In the genomic region with DNA sequence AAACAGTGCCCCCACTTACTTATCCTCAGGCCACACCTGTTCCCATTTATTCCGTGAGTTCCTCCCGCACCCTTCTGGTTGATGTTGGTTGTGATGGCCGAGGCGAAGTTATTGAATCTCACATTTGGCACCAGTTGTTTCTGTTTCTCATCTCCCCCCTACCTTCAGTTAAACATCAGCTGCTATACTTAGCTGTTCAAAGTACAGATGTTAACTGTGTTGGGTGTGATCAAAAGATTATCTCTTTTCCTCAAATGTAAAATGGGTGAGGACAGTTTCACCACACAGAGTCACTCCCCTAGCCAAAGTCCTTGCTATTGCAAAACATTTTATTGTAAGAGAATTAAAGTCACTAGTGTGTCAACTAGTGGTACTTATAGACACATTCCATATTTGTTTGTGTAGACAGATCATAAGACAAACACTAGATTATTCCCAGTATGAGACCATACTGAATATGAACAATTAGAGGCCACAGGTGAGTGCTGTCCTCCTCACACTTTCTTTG, we compare ENCODE assay signal across 21 cellular contexts. TPM values are rescaled to one million over a fixed set of nuclear protein-coding genes. Genes with fewer than 3 reads are reported as not detected.
DNase-seq lines count a peak whose midpoint lies in the region; ATAC-seq and TF ChIP-seq lines count a peak whose summit lies in the region.
"Had no signal": no experiment of that assay in that cellular context is flagged by ENCODE, and none has a peak within 500 bp of the region (broad histone marks: within the 10 kb centered on the region; RNA-seq: fewer than 3 reads in every experiment).

No MANE protein-coding gene starts in this region.

- peak overlapping the region; percentile 48 for H3K4me2 ChIP-seq in DOHH2 (ENCODE audit: low read length)
- peak overlapping the region; percentile 89 for H3K4me2 ChIP-seq in PC-3 (ENCODE audit: low read length)
- H3K4me2 ChIP-seq in smooth muscle cell = no peak overlapping the region

- H3K9me3 Mint-ChIP-seq in CD4-positive, alpha-beta memory T cell = no peaks in the 10 kb centered on the region
- H3K9me3 Mint-ChIP-seq: activated naive CD4-positive, alpha-beta T cell treated with anti-CD3 and anti-CD28 coated beads, Interleukin-2, amount 50 U/mL, for 72 hours; effector memory CD8-positive, alpha-beta T cell; immature natural killer cell had no signal

- ATAC-seq in PC-3 (peak; percentile 4), esophagus mucosa (peak; percentile 55)
- ATAC-seq: activated naive CD4-positive, alpha-beta T cell treated with anti-CD3 and anti-CD28 coated beads, Interleukin-2, amount 50 U/mL, for 72 hours; effector memory CD8-positive, alpha-beta T cell; lower lobe of right lung had no signal

- H3K36me3 ChIP-seq in DOHH2 (ENCODE audit: control insufficient read depth, low read length) = no peaks in the 10 kb centered on the region
- H3K36me3 ChIP-seq in PC-3 (ENCODE audit: low read depth, low read length) = peaks cover 4% of the 10 kb centered on the region; the same call in 1 of the 2 replicates
- no peaks in the 10 kb centered on the region for H3K36me3 ChIP-seq in smooth muscle cell (ENCODE audit: low read depth)
- H3K36me3 ChIP-seq in CD4-positive, alpha-beta memory T cell (ENCODE audit: insufficient read depth, low read length) = no peaks in the 10 kb centered on the region
- H3K36me3 ChIP-seq: lower lobe of right lung, suprapubic skin had no signal

- H3K4me1 ChIP-seq in DOHH2 (ENCODE audit: control insufficient read depth, low read length) (peaks cover 13% of the 10 kb centered on the region), PC-3 (ENCODE audit: insufficient read depth, low read length) (peaks cover 47% of the 10 kb centered on the region), smooth muscle cell (ENCODE audit: low read depth) (no peaks in the 10 kb centered on the region)
- peaks cover 5% of the 10 kb centered on the region for H3K4me1 ChIP-seq in CD4-positive, alpha-beta memory T cell (ENCODE audit: insufficient read depth, low read length)

- H3K36me3 Mint-ChIP-seq in CD4-positive, alpha-beta memory T cell = no peaks in the 10 kb centered on the region
- H3K36me3 Mint-ChIP-seq: immature natural killer cell had no signal

- POLR2A ChIA-PET in PC-3 (lab: Charles Lee; ENCODE audit: unreplicated experiment) = interaction anchor here (0.6 kb wide), 1 partner anchor 25 kb away, joined by 4 read pairs; no protein-coding TSS in a partner anchor
- POLR2A ChIA-PET in CD4-positive, alpha-beta memory T cell (lab: Charles Lee; ENCODE audit: partially characterized antibody) = no interaction called here

- no TSS peak for BruUV-seq in PC-3 (replicated peaks; lab: Mats Ljungman, UMichigan)

- H3K27ac Mint-ChIP-seq in CD4-positive, alpha-beta memory T cell = no peak overlapping the region
- H3K27ac Mint-ChIP-seq: activated naive CD4-positive, alpha-beta T cell treated with anti-CD3 and anti-CD28 coated beads, Interleukin-2, amount 50 U/mL, for 72 hours; effector memory CD8-positive, alpha-beta T cell had no signal

- H3F3A ChIP-seq in DOHH2 (ENCODE audit: control insufficient read depth, insufficient read depth) (no peaks in the 10 kb centered on the region), PC-3 (ENCODE audit: low read length, unreplicated experiment) (no peaks in the 10 kb centered on the region), smooth muscle cell (ENCODE audit: low read depth) (no peaks in the 10 kb centered on the region)

- H4K20me1 ChIP-seq in DOHH2 (ENCODE audit: control insufficient read depth, insufficient read depth, low read depth, low read length) = no peaks in the 10 kb centered on the region
- no peaks in the 10 kb centered on the region for H4K20me1 ChIP-seq in PC-3 (ENCODE audit: low read length)
- no peaks in the 10 kb centered on the region for H4K20me1 ChIP-seq in smooth muscle cell (ENCODE audit: low read depth)

- peak overlapping the region in 2 of 8 donors; percentile 11 to 28 for H3K4me3 Mint-ChIP-seq in CD4-positive, alpha-beta memory T cell

- WGBS in smooth muscle cell (ENCODE audit: low lambda C conversion rate) = 93% methylated on average over 4 of the region's 4 CpGs

- H3K27me3 ChIP-seq in DOHH2 (ENCODE audit: control insufficient read depth, low read length) (peaks cover 20% of the 10 kb centered on the region), PC-3 (ENCODE audit: low read length) (no peaks in the 10 kb centered on the region), smooth muscle cell (ENCODE audit: low read depth) (peaks cover 19% of the 10 kb centered on the region)
- H3K27me3 ChIP-seq in CD4-positive, alpha-beta memory T cell (ENCODE audit: insufficient read depth, low read length) = peaks cover 15% of the 10 kb centered on the region

- peaks cover 49 to 64% of the 10 kb centered on the region in 2 donors for H3K27me3 Mint-ChIP-seq in CD4-positive, alpha-beta memory T cell

- intact Hi-C loops in PC-3 (cut with micrococcal nuclease) = no loop called here
- intact Hi-C loops in CD4-positive, alpha-beta memory T cell (cut with micrococcal nuclease) = no loop called here

- H3K9ac ChIP-seq in PC-3 (ENCODE audit: low read length) (peak overlapping the region; percentile 82), smooth muscle cell (ENCODE audit: low read depth) (no peak overlapping the region)

- peak; percentile 65 for DNase-seq in PC-3
- DNase-seq in retina = peak; percentile 3
- no peak for DNase-seq in NCI-H345 (lab: John Stamatoyannopoulos, UW)
- no peak for DNase-seq in smooth muscle cell (lab: John Stamatoyannopoulos, UW; ENCODE audit: unreplicated experiment)
- DNase-seq in CD4-positive, alpha-beta memory T cell = no peak
- DNase-seq: activated CD4-positive, alpha-beta T cell treated with anti-CD3 and anti-CD28 coated beads for 4 hours; effector memory CD8-positive, alpha-beta T cell; head of caudate nucleus; immature natural killer cell; lower lobe of right lung; NCI-H1694; NCI-H2171 treated with DMSO at 0.1 percent for 48 hours; NCI-H69; SHP77 had no signal

- H3K27ac ChIP-seq in DOHH2 (ENCODE audit: low read depth, low read length) (no peak overlapping the region), PC-3 (ENCODE audit: low read length) (peak overlapping the region; percentile 88), smooth muscle cell (ENCODE audit: low read depth) (no peak overlapping the region)
- no peak overlapping the region for H3K27ac ChIP-seq in CD4-positive, alpha-beta memory T cell (ENCODE audit: low read depth, low read length)
- H3K27ac ChIP-seq: lower lobe of right lung, suprapubic skin had no signal

- H3K4me3 ChIP-seq in DOHH2 (ENCODE audit: low read length) = no peak overlapping the region
- peak overlapping the region; percentile 70 for H3K4me3 ChIP-seq in PC-3 (ENCODE audit: low read length)
- no peak overlapping the region for H3K4me3 ChIP-seq in smooth muscle cell
- H3K4me3 ChIP-seq in CD4-positive, alpha-beta memory T cell (ENCODE audit: low read length in 2 of 2) = no peak overlapping the region
- H3K4me3 ChIP-seq: lower lobe of right lung, suprapubic skin had no signal

- peaks cover 15 to 42% (median 23%) of the 10 kb centered on the region in 4 donors for H3K4me1 Mint-ChIP-seq in CD4-positive, alpha-beta memory T cell

- H3K79me2 ChIP-seq in DOHH2 (ENCODE audit: control insufficient read depth, low read length) (no peaks in the 10 kb centered on the region), PC-3 (ENCODE audit: low read length) (peaks cover 76% of the 10 kb centered on the region), smooth muscle cell (ENCODE audit: low read depth) (no peaks in the 10 kb centered on the region)

- H2AFZ ChIP-seq in PC-3 (ENCODE audit: low read length) = no peak overlapping the region
- no peak overlapping the region for H2AFZ ChIP-seq in smooth muscle cell (ENCODE audit: low read depth)

- TF ChIP-seq CTCF in DOHH2 (IDR thresholded peaks at IDR 0.05; ENCODE audit: low read depth, low read length, poor library complexity, severe bottlenecking) (no peak), PC-3 (conservative IDR thresholded peaks at IDR 0.05; ENCODE audit: low read depth, low read length) (no peak), smooth muscle cell (IDR thresholded peaks at IDR 0.05; ENCODE audit: borderline replicate concordance, insufficient read depth, poor library complexity, severe bottlenecking) (no peak)

- CTCF ChIA-PET in PC-3 (lab: Charles Lee) = no interaction called here
- CTCF ChIA-PET in CD4-positive, alpha-beta memory T cell (lab: Charles Lee; ENCODE audit: partially characterized antibody) = no interaction called here

- H3K9me2 ChIP-seq in DOHH2 (replicated peaks; ENCODE audit: control insufficient read depth, low read length) = no peaks in the 10 kb centered on the region
- no peaks in the 10 kb centered on the region for H3K9me2 ChIP-seq in PC-3 (replicated peaks; ENCODE audit: low read length)

- H3K9me3 ChIP-seq in DOHH2 (ENCODE audit: control insufficient read depth, insufficient read depth, low read length) (peaks cover 11% of the 10 kb centered on the region; the same call in 1 of the 2 replicates), PC-3 (ENCODE audit: low read length) (no peaks in the 10 kb centered on the region), smooth muscle cell (replicated peaks; ENCODE audit: low read depth) (no peaks in the 10 kb centered on the region)
- H3K9me3 ChIP-seq in CD4-positive, alpha-beta memory T cell (ENCODE audit: control insufficient read depth in 1 of 2, low read length in 2 of 2) = no peaks in the 10 kb centered on the region
- H3K9me3 ChIP-seq: lower lobe of right lung, suprapubic skin had no signal

RNA-seq across cellular contexts. Expression of gene PRSS3, which starts 43.2 kb away (rescaled TPM):
- total RNA-seq in PC-3 (2014; rRNA removed) = 225 and 240 TPM in 2 replicates
- total RNA-seq in esophagus mucosa = 107 TPM
- not detected in 2 replicates for total RNA-seq in smooth muscle cell
- not detected in 2 replicates for polyA plus RNA-seq in smooth muscle cell
- total RNA-seq in CD4-positive, alpha-beta memory T cell = not detected
- polyA plus RNA-seq in CD4-positive, alpha-beta memory T cell = not detected
- total RNA-seq: activated naive CD4-positive, alpha-beta T cell treated with anti-CD3 and anti-CD28 coated beads, Interleukin-2, amount 50 U/mL, for 72 hours; chondrocyte; myocyte; omental fat pad had no signal

Comparison
In these comparisons a context has a peak if more than half of its experiments do, and no peak if none do; other contexts are left out.
1. DNase-seq: peak in PC-3 (single experiment) and retina (single experiment); none in NCI-H345 (single experiment), smooth muscle cell (single experiment) and CD4-positive, alpha-beta memory T cell (0 of 5).
2. RNA of gene PRSS3, which starts 43.2 kb away (total RNA-seq): 225 to 240 TPM in PC-3 and 107 TPM in esophagus mucosa (single experiment); not detected in smooth muscle cell and not detected in CD4-positive, alpha-beta memory T cell; every median in the first group is over 100 times any median in the second.